In genomic region chr2:174245628-174246027, GRCh38 we compare ENCODE assay signal across 7 cellular contexts. TPM values are rescaled to one million over a fixed set of nuclear protein-coding genes. Genes with fewer than 3 reads are reported as not detected.
DNase-seq lines count a peak whose midpoint lies in the region; ATAC-seq and TF ChIP-seq lines count a peak whose summit lies in the region.
"Not testable (repeated sequence)": the region's sequence is repeated elsewhere in the genome, so short reads cannot be mapped to it uniquely, and the experiment has no call there.

No MANE protein-coding gene starts in this region.

- not testable (repeated sequence) for H4K20me1 ChIP-seq in PC-3 (ENCODE audit: low read length)

- H3K4me3 Mint-ChIP-seq in CD4-positive, alpha-beta T cell: peak overlapping the region; percentile 47
- H3K4me3 Mint-ChIP-seq in activated CD4-positive, alpha-beta T cell treated with anti-CD3 and anti-CD28 coated beads, Interleukin-2, amount 10 ng/mL, durations not matched to agents 24 days and 14 days: not testable (repeated sequence)
- H3K4me3 Mint-ChIP-seq in brain: peak overlapping the region in 3 of 5 experiments; percentile 28 to 74 (median 44)
- H3K4me3 Mint-ChIP-seq in natural killer cell treated with Interleukin-12 subunit alpha and Interleukin-12 subunit beta and Interleukin-15 and Interleukin-18, amount 100 ng/mL, for 72 hours: peak overlapping the region; percentile 8
- H3K4me3 Mint-ChIP-seq in stimulated activated naive CD8-positive, alpha-beta T cell treated with anti-CD3 and anti-CD28 coated beads, Interleukin-15, Interleukin-2, amounts not matched to agents 100 ng/mL and 50 ng/mL, for 24 hours: peak overlapping the region; percentile 1

- not testable (repeated sequence) for H2AFZ ChIP-seq in PC-3 (ENCODE audit: low read length)

- peaks cover 5 to 42% of the 10 kb centered on the region in 2 experiments; a peak in 2 of 3 replicates for H3K36me3 ChIP-seq in HEK293 (ENCODE audit: control insufficient read depth in 2 of 2, insufficient read depth in 1 of 2, low read length in 2 of 2)
- H3K36me3 ChIP-seq in PC-3 (ENCODE audit: low read depth, low read length): peaks cover 31% of the 10 kb centered on the region

- POLR2A ChIA-PET in CD4-positive, alpha-beta T cell (lab: Charles Lee); PC-3 (lab: Charles Lee; ENCODE audit: unreplicated experiment): not testable (repeated sequence)
- POLR2A ChIA-PET in HEK293 (lab: Yijun Ruan, JAX): interaction anchor here (1.5 kb wide), 1 partner anchor 9 kb away, joined by 5 read pairs; no protein-coding TSS in a partner anchor

- not testable (repeated sequence) for H3K27ac Mint-ChIP-seq in CD4-positive, alpha-beta T cell; activated CD4-positive, alpha-beta T cell treated with anti-CD3 and anti-CD28 coated beads, Interleukin-2, amount 10 ng/mL, durations not matched to agents 24 days and 14 days; natural killer cell treated with Interleukin-12 subunit alpha and Interleukin-12 subunit beta and Interleukin-15 and Interleukin-18, amount 100 ng/mL, for 72 hours; stimulated activated naive CD8-positive, alpha-beta T cell treated with anti-CD3 and anti-CD28 coated beads, Interleukin-15, Interleukin-2, amounts not matched to agents 100 ng/mL and 50 ng/mL, for 24 hours
- peak overlapping the region in 1 of 5 experiments; percentile 11 for H3K27ac Mint-ChIP-seq in brain

- H3K4me3 ChIP-seq in HEK293 (ENCODE audit: low read depth, low read length); PC-3 (ENCODE audit: low read length): not testable (repeated sequence)

- peaks cover 42% of the 10 kb centered on the region for H3K36me3 Mint-ChIP-seq in CD4-positive, alpha-beta T cell (ENCODE audit: low read depth)
- peaks cover 45% of the 10 kb centered on the region for H3K36me3 Mint-ChIP-seq in activated CD4-positive, alpha-beta T cell treated with anti-CD3 and anti-CD28 coated beads, Interleukin-2, amount 10 ng/mL, durations not matched to agents 24 days and 14 days (ENCODE audit: low read depth)
- peaks cover 58% of the 10 kb centered on the region for H3K36me3 Mint-ChIP-seq in brain
- not testable (repeated sequence) for H3K36me3 Mint-ChIP-seq in natural killer cell treated with Interleukin-12 subunit alpha and Interleukin-12 subunit beta and Interleukin-15 and Interleukin-18, amount 100 ng/mL, for 72 hours
- H3K36me3 Mint-ChIP-seq in stimulated activated naive CD8-positive, alpha-beta T cell treated with anti-CD3 and anti-CD28 coated beads, Interleukin-15, Interleukin-2, amounts not matched to agents 100 ng/mL and 50 ng/mL, for 24 hours (ENCODE audit: low read depth): peaks cover 52% of the 10 kb centered on the region

- not testable (repeated sequence) for H3K9me2 ChIP-seq in PC-3 (replicated peaks; ENCODE audit: low read length)

- not testable (repeated sequence) for ATAC-seq in CD4-positive, alpha-beta T cell (ENCODE audit: poor library complexity); PC-3; natural killer cell treated with Interleukin-12 subunit alpha and Interleukin-12 subunit beta and Interleukin-15 and Interleukin-18, amount 100 ng/mL, for 72 hours

- not testable (repeated sequence) for H3K9ac ChIP-seq in PC-3 (ENCODE audit: low read length)

- H3K9me3 Mint-ChIP-seq in CD4-positive, alpha-beta T cell; activated CD4-positive, alpha-beta T cell treated with anti-CD3 and anti-CD28 coated beads, Interleukin-2, amount 10 ng/mL, durations not matched to agents 24 days and 14 days; brain; natural killer cell treated with Interleukin-12 subunit alpha and Interleukin-12 subunit beta and Interleukin-15 and Interleukin-18, amount 100 ng/mL, for 72 hours; stimulated activated naive CD8-positive, alpha-beta T cell treated with anti-CD3 and anti-CD28 coated beads, Interleukin-15, Interleukin-2, amounts not matched to agents 100 ng/mL and 50 ng/mL, for 24 hours: not testable (repeated sequence)

- not testable (repeated sequence) for H3K27me3 ChIP-seq in CD4-positive, alpha-beta T cell (ENCODE audit: control insufficient read depth, insufficient read depth, low read length); PC-3 (ENCODE audit: low read length)

- intact Hi-C loops in CD4-positive, alpha-beta T cell (cut with DNase I, micrococcal nuclease): loop anchor here (5.0 to 10.0 kb wide), 6 partner anchors 82 to 919 kb away; partner anchors contain the start of genes ATF2 (in 1 of the 2), GPR155 (in 1 of the 2), SCRN3 (in 1 of the 2) and SP3 (in 1 of the 2)
- intact Hi-C loops in PC-3 (cut with micrococcal nuclease): loop anchor here (5.0 kb wide), 2 partner anchors 88 to 273 kb away; no protein-coding TSS in a partner anchor
- intact Hi-C loops in activated CD4-positive, alpha-beta T cell treated with anti-CD3 and anti-CD28 coated beads, Interleukin-2, amount 10 ng/mL, durations not matched to agents 24 days and 14 days (cut with micrococcal nuclease): loop anchor here (10.0 kb wide), 2 partner anchors 891 to 1759 kb away; partner anchors contain the start of genes CDCA7 and LNPK

- not testable (repeated sequence) for H3K4me1 ChIP-seq in HEK293 (ENCODE audit: control insufficient read depth, insufficient read depth, low read length)
- H3K4me1 ChIP-seq in PC-3 (ENCODE audit: insufficient read depth, low read length): peaks cover 17% of the 10 kb centered on the region

- H3K9me3 ChIP-seq in CD4-positive, alpha-beta T cell (ENCODE audit: control insufficient read depth, low read length); HEK293 (ENCODE audit: control insufficient read depth, insufficient read depth, low read depth, low read length); PC-3 (ENCODE audit: low read length): not testable (repeated sequence)

- CTCF ChIA-PET in CD4-positive, alpha-beta T cell (lab: Charles Lee); PC-3 (lab: Charles Lee): not testable (repeated sequence)
- CTCF ChIA-PET in HEK293 (lab: Yijun Ruan, JAX): interaction anchor here (0.5 kb wide), 1 partner anchor 781 kb away, joined by 3 read pairs; no protein-coding TSS in a partner anchor

- H3F3A ChIP-seq in PC-3 (ENCODE audit: low read length, unreplicated experiment): not testable (repeated sequence)

- not testable (repeated sequence) for TF ChIP-seq CTCF in CD4-positive, alpha-beta T cell (IDR thresholded peaks at IDR 0.05); HEK293 (tag by site-specific recombination; IDR thresholded peaks at IDR 0.05); PC-3 (conservative IDR thresholded peaks at IDR 0.05; ENCODE audit: low read depth, low read length); brain (conservative IDR thresholded peaks at IDR 0.05)

- not testable (repeated sequence) for BruUV-seq in PC-3 (replicated peaks; lab: Mats Ljungman, UMichigan)

- DNase-seq in CD4-positive, alpha-beta T cell; PC-3; natural killer cell treated with Interleukin-12 subunit alpha and Interleukin-12 subunit beta and Interleukin-15 and Interleukin-18, amount 100 ng/mL, for 72 hours (ENCODE audit: low spot score): not testable (repeated sequence)
- peak; percentile 46 for DNase-seq in activated CD4-positive, alpha-beta T cell treated with anti-CD3 and anti-CD28 coated beads, Interleukin-2, amount 10 ng/mL, durations not matched to agents 24 days and 14 days

- H3K4me1 Mint-ChIP-seq in CD4-positive, alpha-beta T cell (ENCODE audit: low read depth): peaks cover 48% of the 10 kb centered on the region
- peaks cover 33% of the 10 kb centered on the region for H3K4me1 Mint-ChIP-seq in activated CD4-positive, alpha-beta T cell treated with anti-CD3 and anti-CD28 coated beads, Interleukin-2, amount 10 ng/mL, durations not matched to agents 24 days and 14 days
- peaks cover 65% of the 10 kb centered on the region for H3K4me1 Mint-ChIP-seq in brain
- H3K4me1 Mint-ChIP-seq in natural killer cell treated with Interleukin-12 subunit alpha and Interleukin-12 subunit beta and Interleukin-15 and Interleukin-18, amount 100 ng/mL, for 72 hours (ENCODE audit: low read depth in 2 of 2): peaks cover 15 to 17% of the 10 kb centered on the region in 2 donors
- H3K4me1 Mint-ChIP-seq in stimulated activated naive CD8-positive, alpha-beta T cell treated with anti-CD3 and anti-CD28 coated beads, Interleukin-15, Interleukin-2, amounts not matched to agents 100 ng/mL and 50 ng/mL, for 24 hours (ENCODE audit: low read depth): peaks cover 56% of the 10 kb centered on the region

- not testable (repeated sequence) for H3K27ac ChIP-seq in CD4-positive, alpha-beta T cell (ENCODE audit: low read depth, low read length); HEK293 (ENCODE audit: extremely low read depth, low read depth, low read length); PC-3 (ENCODE audit: low read length)

- 0 out of 2 replicates have a peak overlapping the region, but pooled peaks have one; percentile 24 for H3K4me2 ChIP-seq in PC-3 (ENCODE audit: low read length)

- peaks cover 76% of the 10 kb centered on the region for H3K79me2 ChIP-seq in PC-3 (ENCODE audit: low read length)

- H3K27me3 Mint-ChIP-seq in CD4-positive, alpha-beta T cell; activated CD4-positive, alpha-beta T cell treated with anti-CD3 and anti-CD28 coated beads, Interleukin-2, amount 10 ng/mL, durations not matched to agents 24 days and 14 days; brain; natural killer cell treated with Interleukin-12 subunit alpha and Interleukin-12 subunit beta and Interleukin-15 and Interleukin-18, amount 100 ng/mL, for 72 hours; stimulated activated naive CD8-positive, alpha-beta T cell treated with anti-CD3 and anti-CD28 coated beads, Interleukin-15, Interleukin-2, amounts not matched to agents 100 ng/mL and 50 ng/mL, for 24 hours: not testable (repeated sequence)

TF ChIP-seq in HEK293, 187 proteins besides CTCF, POLR2A, EP300 and RAD21 (continues in another document):
- 0 out of 2 replicates have a peak, but pooled peaks have one; percentile 13 for TF ChIP-seq ZBTB17 (tag by site-specific recombination; IDR thresholded peaks at IDR 0.05)
- peak; percentile 19; the same call in 1 of the 2 replicates for TF ChIP-seq ZNF629 (tag by site-specific recombination; IDR thresholded peaks at IDR 0.05)

RNA-seq across cellular contexts. Expression of gene OLA1, which starts 2.7 kb away (rescaled TPM):
- 10 to 100 TPM; 38.1 to 40.5 TPM for total RNA-seq in CD4-positive, alpha-beta T cell
- 154 and 182 TPM in 2 replicates for total RNA-seq in PC-3 (2014; rRNA removed)
- 164 and 167 TPM in 2 replicates for total RNA-seq in activated CD4-positive, alpha-beta T cell treated with anti-CD3 and anti-CD28 coated beads, Interleukin-2, amount 10 ng/mL, durations not matched to agents 24 days and 14 days
- polyA plus RNA-seq in brain (ENCODE audit: insufficient read depth, low read depth, low replicate concordance): 122 TPM
- total RNA-seq in natural killer cell treated with Interleukin-12 subunit alpha and Interleukin-12 subunit beta and Interleukin-15 and Interleukin-18, amount 100 ng/mL, for 72 hours: 10 to 100 TPM; 78.0 to 88.5 TPM
